1 cellular context compared by ENCODE assay signal in genomic region chr10:3808689-3809199, GRCh38.
TF ChIP-seq lines count a peak whose summit lies in the region.

No MANE protein-coding gene starts in this region.

TF ChIP-seq in GM23338, 12 proteins besides CTCF, POLR2A, EP300 and RAD21 (continued from another document):
- no peak for TF ChIP-seq ZNF462 (CRISPR knock-in tag; IDR thresholded peaks at IDR 0.05)
- no peak for TF ChIP-seq POLR2AphosphoS5 (IDR thresholded peaks at IDR 0.05; ENCODE audit: low read depth)
- TF ChIP-seq REST (IDR thresholded peaks at IDR 0.05; ENCODE audit: unreplicated experiment), result no peak
- TF ChIP-seq STAT1 (IDR thresholded peaks at IDR 0.05; ENCODE audit: unreplicated experiment), result no peak
- no peak for TF ChIP-seq ETS1 (IDR thresholded peaks at IDR 0.05)
- no peak for TF ChIP-seq NANOG (IDR thresholded peaks at IDR 0.05; ENCODE audit: borderline replicate concordance)
- no peak for TF ChIP-seq JUNB (IDR thresholded peaks at IDR 0.05; ENCODE audit: unreplicated experiment)
- TF ChIP-seq CREB1 (CRISPR knock-in tag; IDR thresholded peaks at IDR 0.05; ENCODE audit: low read depth), result no peak
- no peak for TF ChIP-seq EZH2phosphoT487 (IDR thresholded peaks at IDR 0.05; ENCODE audit: unreplicated experiment)
- no peak for TF ChIP-seq EZH2 (IDR thresholded peaks at IDR 0.05; ENCODE audit: low read depth, unreplicated experiment)
